ENCODE assay signal across 8 cellular contexts in the genomic region with DNA sequence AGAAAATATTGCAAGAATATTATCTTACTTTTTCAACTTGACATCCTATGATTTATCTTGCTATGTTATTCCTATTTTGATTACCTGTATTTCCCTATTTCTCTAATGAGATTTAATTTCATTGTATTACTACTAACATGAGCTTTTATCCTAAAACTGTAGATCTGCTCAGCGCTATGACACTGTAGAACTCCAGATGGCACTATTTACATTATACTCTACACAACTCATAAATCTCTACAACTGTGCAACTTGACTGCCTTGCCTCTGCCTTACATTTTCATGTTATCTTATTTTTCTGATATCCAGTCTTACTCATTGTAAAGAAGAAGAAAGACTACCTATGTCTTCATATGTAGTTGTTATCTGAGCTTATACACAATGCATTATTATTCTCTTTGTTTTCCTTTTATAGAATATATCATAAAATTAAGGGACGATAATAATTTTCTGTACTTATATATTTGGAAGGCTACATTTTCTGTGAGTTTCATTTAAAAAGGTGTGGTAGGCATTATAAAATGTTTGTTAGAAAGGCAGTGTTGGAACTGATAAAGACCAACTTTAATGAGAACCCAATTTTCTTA. TPM values are rescaled to one million over a fixed set of nuclear protein-coding genes. Genes with fewer than 3 reads are reported as not detected.
DNase-seq lines count a peak whose midpoint lies in the region; ATAC-seq and TF ChIP-seq lines count a peak whose summit lies in the region.

No MANE protein-coding gene starts in this region.

- TF ChIP-seq POLR2A in vagina (IDR thresholded peaks at IDR 0.05), result no peak

- peak; percentile 47 for DNase-seq in DMS 273 (lab: John Stamatoyannopoulos, UW; ENCODE audit: unreplicated experiment)
- peak; percentile 5 for DNase-seq in NCI-H226
- DNase-seq in cardiac fibroblast (ENCODE audit: low read depth in 2 of 2), result peak; percentile 49 to 65
- DNase-seq in nephron progenitor cell, result no peak
- DNase-seq in vagina (ENCODE audit: extremely low spot score in 2 of 2), result no peak
- no peak for DNase-seq in activated CD4-positive, alpha-beta T cell treated with anti-CD3 and anti-CD28 coated beads for 4 hours

- H3K4me1 ChIP-seq in vagina, result no peaks in the 10 kb centered on the region

- ATAC-seq in GM21423 (IDR thresholded peaks at IDR 0.05; ENCODE audit: unreplicated experiment) (peak; percentile 50), HG02763 (IDR thresholded peaks at IDR 0.05; ENCODE audit: unreplicated experiment) (no peak)

- H3K27ac ChIP-seq in vagina, result no peak overlapping the region

- H3K9me3 Mint-ChIP-seq in nephron progenitor cell, result no peaks in the 10 kb centered on the region

- no peaks in the 10 kb centered on the region for H3K9me3 ChIP-seq in vagina

- intact Hi-C loops in vagina (cut with DNase I), result no loop called here

- H3K4me1 Mint-ChIP-seq in nephron progenitor cell, result no peaks in the 10 kb centered on the region

- H3K4me3 Mint-ChIP-seq in nephron progenitor cell, result no peak overlapping the region

- H3K4me3 ChIP-seq in cardiac fibroblast (replicated peaks in 1 of 2; ENCODE audit: low read depth in 2 of 2, low read length in 2 of 2), result no peak overlapping the region
- no peak overlapping the region for H3K4me3 ChIP-seq in vagina

- peaks cover 57% of the 10 kb centered on the region for H3K36me3 Mint-ChIP-seq in nephron progenitor cell (ENCODE audit: low read depth)

- TF ChIP-seq CTCF in cardiac fibroblast (IDR thresholded peaks at IDR 0.05; ENCODE audit: low read depth, low read length) (peak; percentile 41), nephron progenitor cell (IDR thresholded peaks at IDR 0.05) (peak; percentile 32), vagina (IDR thresholded peaks at IDR 0.05) (no peak)

- no peak overlapping the region for H3K27ac Mint-ChIP-seq in nephron progenitor cell

- H3K27me3 Mint-ChIP-seq in nephron progenitor cell (ENCODE audit: low read depth, poor library complexity), result no peaks in the 10 kb centered on the region

- no peaks in the 10 kb centered on the region for H3K36me3 ChIP-seq in vagina

- H3K27me3 ChIP-seq in vagina, result no peaks in the 10 kb centered on the region

RNA-seq across cellular contexts. Expression of gene NUP37, which starts 24.1 kb away (rescaled TPM):
- total RNA-seq in vagina, result 22.6 TPM

RNA-seq across cellular contexts. Expression of gene PARPBP, which starts 24.2 kb away (rescaled TPM):
- 3.7 TPM for total RNA-seq in vagina

RNA-seq across cellular contexts. Expression of gene WASHC3, which starts 34.0 kb away (rescaled TPM):
- 49.4 TPM for total RNA-seq in vagina

Comparison
In these comparisons a context has a peak if more than half of its experiments do, and no peak if none do; other contexts are left out.
1. DNase-seq: peak in DMS 273 (single experiment), NCI-H226 (single experiment) and cardiac fibroblast (2 of 2); none in nephron progenitor cell (single experiment), vagina (0 of 2) and activated CD4-positive, alpha-beta T cell treated with anti-CD3 and anti-CD28 coated beads for 4 hours (0 of 2).
2. CTCF ChIP-seq: peak in cardiac fibroblast (single experiment) and nephron progenitor cell (single experiment); none in vagina (0 of 3).